8 cellular contexts compared by ENCODE assay signal in the genomic region with DNA sequence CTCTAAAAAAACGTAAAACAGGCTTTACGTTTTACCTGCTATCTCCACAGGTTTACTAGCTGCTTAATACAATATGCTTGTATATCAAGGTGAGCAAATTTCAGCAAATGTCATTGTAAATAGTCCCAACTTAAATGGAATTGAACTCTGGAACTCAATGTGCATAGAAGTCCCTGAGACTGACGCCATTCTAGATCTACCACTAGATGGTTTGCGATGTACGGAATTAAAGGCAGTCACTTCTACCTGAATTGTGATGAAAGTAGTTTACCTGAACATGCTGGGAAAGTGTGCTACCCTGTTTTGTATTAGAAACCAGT.
DNase-seq lines count a peak whose midpoint lies in the region; ATAC-seq and TF ChIP-seq lines count a peak whose summit lies in the region.

No MANE protein-coding gene starts in this region.

- H3K27me3 ChIP-seq in mucosa of rectum (ENCODE audit: control insufficient read depth in 2 of 2, insufficient read depth in 2 of 2, low read length in 2 of 2): no peaks in the 10 kb centered on the region

- peak overlapping the region; percentile 90 for H3K4me3 ChIP-seq in GM12864 (ENCODE audit: low read depth, low read length)
- H3K4me3 ChIP-seq in mucosa of rectum (ENCODE audit: low read length in 2 of 2): peak overlapping the region; percentile 80 to 98

- ATAC-seq in GM18861 (IDR thresholded peaks at IDR 0.05; ENCODE audit: unreplicated experiment): no peak
- ATAC-seq in HG02678 (IDR thresholded peaks at IDR 0.05; ENCODE audit: unreplicated experiment): no peak

- H3K27ac ChIP-seq in cingulate gyrus (ENCODE audit: low read depth, low read length): peak overlapping the region; percentile 86
- peak overlapping the region; percentile 88 to 92 for H3K27ac ChIP-seq in mucosa of rectum (ENCODE audit: low read depth in 2 of 2, low read length in 2 of 2)

- no peaks in the 10 kb centered on the region for H3K36me3 ChIP-seq in mucosa of rectum (ENCODE audit: control insufficient read depth in 2 of 2, insufficient read depth in 2 of 2, low read length in 2 of 2)

- peaks cover 0 to 16% of the 10 kb centered on the region in 2 donors for H3K4me1 ChIP-seq in mucosa of rectum (ENCODE audit: control insufficient read depth in 2 of 2, insufficient read depth in 2 of 2, low read length in 2 of 2)

- H3K9me3 ChIP-seq in mucosa of rectum (ENCODE audit: control insufficient read depth in 2 of 2, low read length in 2 of 2): no peaks in the 10 kb centered on the region

- H3K9ac ChIP-seq in mucosa of rectum (ENCODE audit: low read depth in 1 of 2, low read length in 2 of 2): peak overlapping the region; percentile 96 to 97

- DNase-seq in GM12864 (ENCODE audit: low read depth): no peak
- DNase-seq in NCI-H526 treated with DMSO at 0.1 percent for 48 hours (lab: John Stamatoyannopoulos, UW): peak; percentile 43
- no peak for DNase-seq in NCI-H1930 (lab: John Stamatoyannopoulos, UW)
- DNase-seq in GDM1 (lab: John Stamatoyannopoulos, UW): no peak

- TF ChIP-seq CTCF in GM12864 (IDR thresholded peaks at IDR 0.05; ENCODE audit: low read depth, low read length, missing control alignments): no peak
